In genomic region chr2:156366747-156367146, GRCh38 we compare ENCODE assay signal across 3 cellular contexts.
TF ChIP-seq lines count a peak whose summit lies in the region.

No MANE protein-coding gene starts in this region.

TF ChIP-seq in HCT116, 20 proteins besides CTCF, POLR2A, EP300 and RAD21:
- TF ChIP-seq ELF1 (IDR thresholded peaks at IDR 0.05; ENCODE audit: borderline replicate concordance, low read depth) = no peak
- TF ChIP-seq EZH2phosphoT487 (IDR thresholded peaks at IDR 0.05; ENCODE audit: borderline replicate concordance) = no peak
- TF ChIP-seq SRF (IDR thresholded peaks at IDR 0.05; ENCODE audit: low read depth) = no peak
- no peak for TF ChIP-seq CEBPB (IDR thresholded peaks at IDR 0.05; ENCODE audit: low read depth)
- TF ChIP-seq EGR1 (IDR thresholded peaks at IDR 0.05; ENCODE audit: low read depth) = no peak
- TF ChIP-seq FOSL1 (IDR thresholded peaks at IDR 0.05; ENCODE audit: low read depth) = no peak
- TF ChIP-seq ZBTB33 (IDR thresholded peaks at IDR 0.05; ENCODE audit: extremely low read depth, insufficient replicate concordance, low read length) = no peak
- TF ChIP-seq MAX (IDR thresholded peaks at IDR 0.05) = no peak
- no peak for TF ChIP-seq CBX3 (IDR thresholded peaks at IDR 0.05; ENCODE audit: low read depth)
- no peak for TF ChIP-seq ATF3 (IDR thresholded peaks at IDR 0.05)
- no peak for TF ChIP-seq SP1 (IDR thresholded peaks at IDR 0.05; ENCODE audit: low read depth)
- no peak for TF ChIP-seq YY1 (IDR thresholded peaks at IDR 0.05; ENCODE audit: extremely low read depth, insufficient replicate concordance, low read depth, low read length)
- TF ChIP-seq REST (IDR thresholded peaks at IDR 0.05; ENCODE audit: low read depth) = no peak
- TF ChIP-seq JUND (IDR thresholded peaks at IDR 0.05) = no peak
- TF ChIP-seq ZNF274 (IDR thresholded peaks at IDR 0.05; ENCODE audit: low read depth, low read length) = no peak
- TF ChIP-seq SIN3A (IDR thresholded peaks at IDR 0.05; ENCODE audit: low read depth) = no peak
- TF ChIP-seq ZFX (IDR thresholded peaks at IDR 0.05) = no peak

TF ChIP-seq in SK-N-SH, 30 proteins besides CTCF, POLR2A, EP300 and RAD21:
- TF ChIP-seq PBX3 (IDR thresholded peaks at IDR 0.05) (peak; percentile 82), RFX5 (IDR thresholded peaks at IDR 0.05; ENCODE audit: low read length) (no peak), CHD2 (IDR thresholded peaks at IDR 0.05; ENCODE audit: low read length, partially characterized antibody) (no peak)

TF ChIP-seq in K562, 482 proteins besides CTCF, POLR2A, EP300 and RAD21:
- TF ChIP-seq FOS (IDR thresholded peaks at IDR 0.05; ENCODE audit: extremely low read depth, insufficient read length) (peak; percentile 9), NFYB (IDR thresholded peaks at IDR 0.05; ENCODE audit: extremely low read depth, insufficient read length) (peak; percentile 71), THAP7 (CRISPR knock-in tag; IDR thresholded peaks at IDR 0.05) (no peak), ATF6 (CRISPR knock-in tag; IDR thresholded peaks at IDR 0.05) (no peak), PKNOX1 (IDR thresholded peaks at IDR 0.05) (peak; percentile 92), ELF1 (tag; IDR thresholded peaks at IDR 0.05) (no peak), ZZZ3 (IDR thresholded peaks at IDR 0.05) (no peak), ETS2 (tag; IDR thresholded peaks at IDR 0.05; ENCODE audit: borderline replicate concordance, poor library complexity, severe bottlenecking) (no peak), ZNF699 (CRISPR knock-in tag; IDR thresholded peaks at IDR 0.05; ENCODE audit: insufficient replicate concordance) (no peak), SMARCA4 (IDR thresholded peaks at IDR 0.05) (no peak)
